ENCODE assay signal across 8 cellular contexts in genomic region chr3:125119752-125120369, GRCh38.
DNase-seq lines count a peak whose midpoint lies in the region; ATAC-seq and TF ChIP-seq lines count a peak whose summit lies in the region.

No MANE protein-coding gene starts in this region.

- H3K27ac Mint-ChIP-seq in activated naive CD4-positive, alpha-beta T cell treated with anti-CD3 and anti-CD28 coated beads, Interleukin-2, amount 50 U/mL, for 24 hours: no peak overlapping the region
- H3K27ac Mint-ChIP-seq in effector memory CD8-positive, alpha-beta T cell: peak overlapping the region; percentile 92 to 95

- H3K27me3 Mint-ChIP-seq in activated naive CD4-positive, alpha-beta T cell treated with anti-CD3 and anti-CD28 coated beads, Interleukin-2, amount 50 U/mL, for 24 hours: no peaks in the 10 kb centered on the region
- no peaks in the 10 kb centered on the region for H3K27me3 Mint-ChIP-seq in effector memory CD8-positive, alpha-beta T cell

- 77% methylated on average over 10 of the region's 10 CpGs for WGBS in thymus

- no peaks in the 10 kb centered on the region for H3K27me3 ChIP-seq in thymus (ENCODE audit: control insufficient read depth, insufficient read depth)

- H3K4me1 ChIP-seq in thymus (ENCODE audit: control insufficient read depth, insufficient read depth, low read length): peaks cover 3% of the 10 kb centered on the region

- H3K4me3 Mint-ChIP-seq in activated naive CD4-positive, alpha-beta T cell treated with anti-CD3 and anti-CD28 coated beads, Interleukin-2, amount 50 U/mL, for 24 hours: peak overlapping the region; percentile 47
- peak overlapping the region; percentile 74 to 79 for H3K4me3 Mint-ChIP-seq in effector memory CD8-positive, alpha-beta T cell

- H3K9me3 Mint-ChIP-seq in activated naive CD4-positive, alpha-beta T cell treated with anti-CD3 and anti-CD28 coated beads, Interleukin-2, amount 50 U/mL, for 24 hours: no peaks in the 10 kb centered on the region
- no peaks in the 10 kb centered on the region for H3K9me3 Mint-ChIP-seq in effector memory CD8-positive, alpha-beta T cell

- H3K4me1 Mint-ChIP-seq in activated naive CD4-positive, alpha-beta T cell treated with anti-CD3 and anti-CD28 coated beads, Interleukin-2, amount 50 U/mL, for 24 hours: peaks cover 42% of the 10 kb centered on the region
- H3K4me1 Mint-ChIP-seq in effector memory CD8-positive, alpha-beta T cell (ENCODE audit: low read depth in 2 of 2): peaks cover 50% of the 10 kb centered on the region in 2 donors

- peaks cover 2% of the 10 kb centered on the region for H3K36me3 Mint-ChIP-seq in activated naive CD4-positive, alpha-beta T cell treated with anti-CD3 and anti-CD28 coated beads, Interleukin-2, amount 50 U/mL, for 24 hours
- peaks cover 4% of the 10 kb centered on the region for H3K36me3 Mint-ChIP-seq in effector memory CD8-positive, alpha-beta T cell (ENCODE audit: insufficient read depth)

- ATAC-seq in HG03139 (IDR thresholded peaks at IDR 0.05; ENCODE audit: unreplicated experiment): peak; percentile 42
- ATAC-seq in effector memory CD8-positive, alpha-beta T cell (replicated peaks): peak; percentile 92

- H3K36me3 ChIP-seq in thymus (ENCODE audit: control insufficient read depth, insufficient read depth): no peaks in the 10 kb centered on the region

- no peak overlapping the region for H3K4me3 ChIP-seq in thymus (ENCODE audit: low read length)

- POLR2A ChIA-PET in HEK293T (lab: Yijun Ruan, JAX): no interaction called here

- no peaks in the 10 kb centered on the region for H3K9me3 ChIP-seq in thymus (ENCODE audit: control insufficient read depth)

- peak overlapping the region; percentile 25 for H3K27ac ChIP-seq in thymus (ENCODE audit: low read depth)

- CTCF ChIA-PET in HEK293T (lab: Yijun Ruan, JAX): no interaction called here

- DNase-seq in activated naive CD4-positive, alpha-beta T cell treated with Interleukin-2 at 50 U/mL for 16 hours: no peak
- peak; percentile 10 to 36 (median 13) for DNase-seq in effector memory CD8-positive, alpha-beta T cell
- DNase-seq in HEK293T (ENCODE audit: extremely low spot score) (no peak), ureter (ENCODE audit: low spot score) (no peak), NCI-H526 (lab: John Stamatoyannopoulos, UW) (no peak)

TF ChIP-seq in HEK293T, 16 proteins besides CTCF, POLR2A, EP300 and RAD21:
- TF ChIP-seq CTBP1 (IDR thresholded peaks at IDR 0.05; ENCODE audit: borderline replicate concordance): no peak
- no peak for TF ChIP-seq ELF4 (IDR thresholded peaks at IDR 0.05)
- TF ChIP-seq SUZ12 (IDR thresholded peaks at IDR 0.05): no peak
- TF ChIP-seq TARDBP (IDR thresholded peaks at IDR 0.05): no peak
- no peak for TF ChIP-seq FOXM1 (IDR thresholded peaks at IDR 0.05; ENCODE audit: borderline replicate concordance)
- TF ChIP-seq HDGF (IDR thresholded peaks at IDR 0.05; ENCODE audit: borderline replicate concordance): no peak
- no peak for TF ChIP-seq FOXK2 (IDR thresholded peaks at IDR 0.05)
- no peak for TF ChIP-seq NFRKB (IDR thresholded peaks at IDR 0.05)

Comparison
In these comparisons a context has a peak if more than half of its experiments do, and no peak if none do; other contexts are left out.
1. DNase-seq: peak in effector memory CD8-positive, alpha-beta T cell (3 of 3); none in activated naive CD4-positive, alpha-beta T cell treated with Interleukin-2 at 50 U/mL for 16 hours (single experiment), HEK293T (single experiment), ureter (single experiment) and NCI-H526 (0 of 2).